8 cellular contexts compared by ENCODE assay signal in genomic region chr20:2206957-2207769, GRCh38.
A peak's percentile ranks its signal among the peaks of the same experiment; 100 is the strongest.
DNase-seq lines count a peak whose midpoint lies in the region; ATAC-seq and TF ChIP-seq lines count a peak whose summit lies in the region.

No MANE protein-coding gene starts in this region.

- H3K9me1 ChIP-seq in IMR-90 (ENCODE audit: insufficient read depth, low read length), result no peaks in the 10 kb centered on the region

- no peaks in the 10 kb centered on the region for H3K79me1 ChIP-seq in IMR-90 (ENCODE audit: low read depth in 1 of 2, low read length in 2 of 2)

- no peak overlapping the region for H2BK120ac ChIP-seq in IMR-90 (ENCODE audit: low read depth, low read length)

- BruUV-seq in IMR-90 (replicated peaks; lab: Mats Ljungman, UMichigan), result no TSS peak

- DNase-seq in AG08395 (ENCODE audit: low spot score) (peak; percentile 85), IMR-90 (peak; percentile 28), SK-N-MC (ENCODE audit: low read depth, low spot score) (no peak), left cardiac atrium (peak; percentile 79), posterior cingulate gyrus (peak; percentile 57 to 97 (median 77)), upper lobe of left lung (peak; percentile 85 to 96)
- DNase-seq in activated naive CD8-positive, alpha-beta T cell treated with anti-CD3 and anti-CD28 coated beads, Interleukin-2, amount 50 U/mL, for 16 hours (ENCODE audit: low read depth, low spot score), result peak; percentile 47

- H2BK15ac ChIP-seq in IMR-90 (ENCODE audit: low read depth, low read length), result no peak overlapping the region

- TF ChIP-seq RAD21 in IMR-90 (IDR thresholded peaks at IDR 0.05; ENCODE audit: low read length), result peak; percentile 79

- H3K4me3 ChIP-seq in IMR-90 (ENCODE audit: insufficient read depth, low read depth, low read length) (peak overlapping the region; percentile 37), SK-N-MC (peak overlapping the region; percentile 66), upper lobe of left lung (peak overlapping the region; percentile 39 to 56 (median 48))

- H3K27ac ChIP-seq in IMR-90 (ENCODE audit: insufficient read depth, low read length), result no peak overlapping the region
- no peak overlapping the region for H3K27ac ChIP-seq in SK-N-MC
- H3K27ac ChIP-seq in upper lobe of left lung, result no peak overlapping the region

- POLR2A ChIA-PET in IMR-90 (lab: Charles Lee; ENCODE audit: unreplicated experiment), result interaction anchor here (0.5 kb wide), 1 partner anchor 251 kb away, joined by 3 read pairs; no protein-coding TSS in a partner anchor

- H2AK5ac ChIP-seq in IMR-90 (ENCODE audit: low read depth, low read length), result no peak overlapping the region

- H3K36me3 ChIP-seq in IMR-90 (ENCODE audit: control insufficient read depth, insufficient read depth, low read length) (no peaks in the 10 kb centered on the region), SK-N-MC (ENCODE audit: insufficient read depth, low read length) (no peaks in the 10 kb centered on the region), upper lobe of left lung (no peaks in the 10 kb centered on the region)

- H2AK9ac ChIP-seq in IMR-90 (replicated peaks; ENCODE audit: low read depth, low read length, poor library complexity), result no peak overlapping the region

- TF ChIP-seq CTCF in IMR-90 (conservative IDR thresholded peaks at IDR 0.05; ENCODE audit: low read depth, low read length) (peak; percentile 76), upper lobe of left lung (IDR thresholded peaks at IDR 0.05) (peak; percentile 44 to 90 (median 84))

- peak overlapping the region; percentile 88 for H2AFZ ChIP-seq in IMR-90 (replicated peaks; ENCODE audit: low read length, poor library complexity)

- CTCF ChIA-PET in IMR-90 (lab: Yijun Ruan, JAX), result interaction anchor here (0.5 to 2.2 kb wide), 18 partner anchors 8 to 1219 kb away, joined by 3 to 13 read pairs (median 3); no protein-coding TSS in a partner anchor

- peak overlapping the region; percentile 74 for H3K4me2 ChIP-seq in IMR-90 (ENCODE audit: low read depth, low read length)

- H4K8ac ChIP-seq in IMR-90 (ENCODE audit: low read depth in 2 of 2, low read length in 2 of 2), result no peak overlapping the region

- H3K4me1 ChIP-seq in IMR-90 (ENCODE audit: control insufficient read depth, insufficient read depth, low read length), result no peaks in the 10 kb centered on the region
- peaks cover 11 to 16% (median 12%) of the 10 kb centered on the region in 4 donors for H3K4me1 ChIP-seq in upper lobe of left lung

- intact Hi-C loops in IMR-90 (cut with micrococcal nuclease), result loop anchor here (1.0 to 5.0 kb wide), 3 partner anchors 196 to 440 kb away; no protein-coding TSS in a partner anchor
- intact Hi-C loops in left cardiac atrium (cut with DNase I), result loop anchor here in 1 of 2 donors (2.0 to 10.0 kb wide), 2 partner anchors 138 to 246 kb away; no protein-coding TSS in a partner anchor
- intact Hi-C loops in posterior cingulate gyrus (cut with DNase I), result loop anchor here (1.0 kb wide), 1 partner anchor 246 kb away; no protein-coding TSS in a partner anchor

- H3K9me3 ChIP-seq in IMR-90 (ENCODE audit: control insufficient read depth, insufficient read depth, low read length) (no peaks in the 10 kb centered on the region), SK-N-MC (ENCODE audit: low read depth, low read length) (no peaks in the 10 kb centered on the region), upper lobe of left lung (no peaks in the 10 kb centered on the region)

- H4K91ac ChIP-seq in IMR-90 (ENCODE audit: insufficient read depth, low read depth, low read length), result no peak overlapping the region

- H3K18ac ChIP-seq in IMR-90 (ENCODE audit: low read depth, low read length), result no peak overlapping the region

- H3K4ac ChIP-seq in IMR-90 (ENCODE audit: low read depth, low read length), result no peak overlapping the region

- in situ Hi-C loops in IMR-90 (cut with MboI; ENCODE audit: low sequenced_read_pairs), result loop anchor here (10.0 kb wide), 1 partner anchor 248 kb away; no protein-coding TSS in a partner anchor

- no peak overlapping the region for H3K23ac ChIP-seq in IMR-90 (ENCODE audit: low read depth, low read length)

- no peak overlapping the region for H2BK20ac ChIP-seq in IMR-90 (ENCODE audit: low read depth, low read length)

- H4K20me1 ChIP-seq in IMR-90 (ENCODE audit: insufficient read depth, low read length), result no peaks in the 10 kb centered on the region

- no peak overlapping the region for H3K56ac ChIP-seq in IMR-90 (ENCODE audit: extremely low read depth, insufficient read depth, low read length)

- TF ChIP-seq POLR2A in IMR-90 (IDR thresholded peaks at IDR 0.05; ENCODE audit: low read depth, low read length), result no peak
- no peak for TF ChIP-seq POLR2A in upper lobe of left lung (IDR thresholded peaks at IDR 0.05)

- ATAC-seq in GM18907 (IDR thresholded peaks at IDR 0.05; ENCODE audit: unreplicated experiment) (peak; percentile 60), IMR-90 (ENCODE audit: low read depth) (peak; percentile 97), left cardiac atrium (peak; percentile 95), upper lobe of left lung (ENCODE audit: low FRiP score in 2 of 2) (peak; percentile 79 to 92)

- dilution Hi-C loops in IMR-90 (cut with HindIII; ENCODE audit: low sequenced_read_pairs, unreplicated experiment), result no loop called here

- no peak overlapping the region for H4K5ac ChIP-seq in IMR-90 (ENCODE audit: low read depth, low read length)

- H3K27me3 ChIP-seq in IMR-90 (ENCODE audit: control insufficient read depth, insufficient read depth, low read length) (peaks cover 21% of the 10 kb centered on the region), upper lobe of left lung (peaks cover 0 to 9% (median 3%) of the 10 kb centered on the region in 4 donors)

- H3K14ac ChIP-seq in IMR-90 (replicated peaks; ENCODE audit: low read depth, low read length), result no peak overlapping the region

- H3K9ac ChIP-seq in IMR-90 (ENCODE audit: low read depth, low read length) (no peak overlapping the region), SK-N-MC (ENCODE audit: insufficient read length) (no peak overlapping the region)

- WGBS in IMR-90 (ENCODE audit: extremely low coverage in 2 of 2, insufficient read length in 1 of 2), 2 experiments, result 8% methylated on average over 47 of the region's 82 CpGs; no CpG with 5 or more reads in 1 of the 2 experiments
- WGBS in upper lobe of left lung, 2 donors, result 3 to 22% methylated on average over 4 to 75 of the region's 82 CpGs

- TF ChIP-seq EP300 in upper lobe of left lung (IDR thresholded peaks at IDR 0.05), result no peak

- H2BK5ac ChIP-seq in IMR-90 (ENCODE audit: low read depth, low read length, poor library complexity, severe bottlenecking), result no peak overlapping the region

TF ChIP-seq in IMR-90, 13 proteins besides CTCF, POLR2A, EP300 and RAD21:
- TF ChIP-seq SMC3 (IDR thresholded peaks at IDR 0.05; ENCODE audit: low read depth, low read length) (peak; percentile 60), NFE2L2 (IDR thresholded peaks at IDR 0.05; ENCODE audit: low read depth, low read length) (no peak), BHLHE40 (IDR thresholded peaks at IDR 0.05; ENCODE audit: low read depth, low read length) (peak; percentile 27; the same call in 1 of the 2 replicates)
